ENCODE assay signal across 1 cellular context in the genomic region with DNA sequence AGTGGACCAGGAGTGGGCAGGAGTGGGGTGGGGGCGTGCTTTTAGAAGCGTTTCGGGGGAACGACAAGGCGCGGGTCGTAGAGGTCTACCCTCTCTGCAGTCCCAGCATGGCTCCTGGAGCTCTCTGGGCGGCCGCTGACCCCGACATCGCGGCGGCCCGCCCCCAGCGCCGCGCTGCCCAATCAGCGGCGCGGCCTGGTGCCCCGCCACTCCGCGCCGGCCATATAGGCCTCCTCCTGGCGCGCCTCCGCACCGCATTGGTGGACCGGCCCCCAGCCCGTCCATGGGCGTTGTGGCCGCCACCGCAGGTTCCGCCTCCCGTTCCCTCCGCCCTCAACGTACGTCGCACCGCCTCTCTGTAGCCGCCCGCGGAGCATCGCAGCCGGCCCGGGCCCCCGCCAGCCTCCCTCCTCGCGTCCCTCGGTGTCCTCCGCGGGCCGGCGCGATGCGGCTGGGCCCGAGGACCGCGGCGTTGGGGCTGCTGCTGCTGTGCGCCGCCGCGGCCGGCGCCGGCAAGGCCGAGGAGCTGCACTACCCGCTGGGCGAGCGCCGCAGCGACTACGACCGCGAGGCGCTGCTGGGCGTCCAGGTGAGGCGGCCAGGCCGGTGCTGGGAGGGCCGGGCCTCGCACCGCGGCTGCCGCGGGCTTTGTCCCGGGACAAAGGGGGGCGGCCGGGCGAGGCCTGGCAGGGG.
A peak's percentile ranks its signal among the peaks of the same experiment; 100 is the strongest.
TF ChIP-seq lines count a peak whose summit lies in the region.

A gene with protein sequence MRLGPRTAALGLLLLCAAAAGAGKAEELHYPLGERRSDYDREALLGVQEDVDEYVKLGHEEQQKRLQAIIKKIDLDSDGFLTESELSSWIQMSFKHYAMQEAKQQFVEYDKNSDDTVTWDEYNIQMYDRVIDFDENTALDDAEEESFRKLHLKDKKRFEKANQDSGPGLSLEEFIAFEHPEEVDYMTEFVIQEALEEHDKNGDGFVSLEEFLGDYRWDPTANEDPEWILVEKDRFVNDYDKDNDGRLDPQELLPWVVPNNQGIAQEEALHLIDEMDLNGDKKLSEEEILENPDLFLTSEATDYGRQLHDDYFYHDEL (plus strand): TSS at position 353 of the 693 bp plus-strand sequence. CDS start 93 bp downstream, at position 446.

TF ChIP-seq in K562, 482 proteins besides CTCF, POLR2A, EP300 and RAD21 (continued from another document and continues in another):
- TF ChIP-seq, protein P1, sequence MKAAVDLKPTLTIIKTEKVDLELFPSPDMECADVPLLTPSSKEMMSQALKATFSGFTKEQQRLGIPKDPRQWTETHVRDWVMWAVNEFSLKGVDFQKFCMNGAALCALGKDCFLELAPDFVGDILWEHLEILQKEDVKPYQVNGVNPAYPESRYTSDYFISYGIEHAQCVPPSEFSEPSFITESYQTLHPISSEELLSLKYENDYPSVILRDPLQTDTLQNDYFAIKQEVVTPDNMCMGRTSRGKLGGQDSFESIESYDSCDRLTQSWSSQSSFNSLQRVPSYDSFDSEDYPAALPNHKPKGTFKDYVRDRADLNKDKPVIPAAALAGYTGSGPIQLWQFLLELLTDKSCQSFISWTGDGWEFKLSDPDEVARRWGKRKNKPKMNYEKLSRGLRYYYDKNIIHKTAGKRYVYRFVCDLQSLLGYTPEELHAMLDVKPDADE (conservative IDR thresholded peaks at IDR 0.05; ENCODE audit: control insufficient read depth, low read depth, low read length), result 0 out of 2 replicates have a peak, but pooled peaks have one; percentile 17
- peak; percentile 94 for TF ChIP-seq RBBP5 (IDR thresholded peaks at IDR 0.05; ENCODE audit: borderline replicate concordance, insufficient read depth, low read length, poor library complexity, severe bottlenecking)
- peak in 1 of 3 experiments; percentile 49; a peak in 1 of 6 replicates for TF ChIP-seq ZBTB11 (CRISPR knock-in tag; IDR thresholded peaks at IDR 0.05)
- TF ChIP-seq TFAP4 (CRISPR knock-in tag; IDR thresholded peaks at IDR 0.05; ENCODE audit: borderline replicate concordance), result peak; percentile 35; the same call in 1 of the 2 replicates
- TF ChIP-seq CREM (IDR thresholded peaks at IDR 0.05; ENCODE audit: low read depth), result peak; percentile 74
- TF ChIP-seq PHF8 (IDR thresholded peaks at IDR 0.05; ENCODE audit: borderline replicate concordance, low read length), result peak; percentile 98
- TF ChIP-seq POLR2AphosphoS5 (IDR thresholded peaks at IDR 0.05; ENCODE audit: control insufficient read depth, insufficient read depth, low read depth, low read length), result peak; percentile 74
- TF ChIP-seq, protein P2, sequence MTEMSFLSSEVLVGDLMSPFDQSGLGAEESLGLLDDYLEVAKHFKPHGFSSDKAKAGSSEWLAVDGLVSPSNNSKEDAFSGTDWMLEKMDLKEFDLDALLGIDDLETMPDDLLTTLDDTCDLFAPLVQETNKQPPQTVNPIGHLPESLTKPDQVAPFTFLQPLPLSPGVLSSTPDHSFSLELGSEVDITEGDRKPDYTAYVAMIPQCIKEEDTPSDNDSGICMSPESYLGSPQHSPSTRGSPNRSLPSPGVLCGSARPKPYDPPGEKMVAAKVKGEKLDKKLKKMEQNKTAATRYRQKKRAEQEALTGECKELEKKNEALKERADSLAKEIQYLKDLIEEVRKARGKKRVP (CRISPR knock-in tag; IDR thresholded peaks at IDR 0.05), result no peak
- peak; percentile 84 to 93; a peak in 1 of 4 replicates for TF ChIP-seq UBTF (IDR thresholded peaks at IDR 0.05; ENCODE audit: borderline replicate concordance in 1 of 2, low read depth in 2 of 2, low read length in 2 of 2)
- peak; percentile 45; the same call in 1 of the 2 replicates for TF ChIP-seq CREB1 (IDR thresholded peaks at IDR 0.05)
- peak; percentile 44; the same call in 1 of the 2 replicates for TF ChIP-seq CREB1 (CRISPR knock-in tag; IDR thresholded peaks at IDR 0.05)
- 0 out of 2 replicates have a peak, but pooled peaks have one; percentile 30 for TF ChIP-seq NR2C1 (IDR thresholded peaks at IDR 0.05)
- TF ChIP-seq NR2C1 (tag; IDR thresholded peaks at IDR 0.05), result no peak
- no peak for TF ChIP-seq ZBTB40 (IDR thresholded peaks at IDR 0.05)
- TF ChIP-seq ZBTB40 (CRISPR knock-in tag; IDR thresholded peaks at IDR 0.05), result no peak
- no peak for TF ChIP-seq MAFG (tag; conservative IDR thresholded peaks at IDR 0.05)
- TF ChIP-seq ETV6 (IDR thresholded peaks at IDR 0.05; ENCODE audit: borderline replicate concordance in 1 of 2, low read depth in 2 of 2, low read length in 1 of 2), result no peak
- 0 out of 2 replicates have a peak, but pooled peaks have one; percentile 35 for TF ChIP-seq ETV6 (CRISPR knock-in tag; IDR thresholded peaks at IDR 0.05; ENCODE audit: borderline replicate concordance)
- no peak for TF ChIP-seq ZEB2 (IDR thresholded peaks at IDR 0.05)
- peak; percentile 85 for TF ChIP-seq L3MBTL2 (IDR thresholded peaks at IDR 0.05)
- peak; percentile 75; the same call in 1 of the 2 replicates for TF ChIP-seq ZBTB1 (CRISPR knock-in tag; IDR thresholded peaks at IDR 0.05; ENCODE audit: borderline replicate concordance, low read depth)
- no peak for TF ChIP-seq HNRNPL (IDR thresholded peaks at IDR 0.05; ENCODE audit: low read depth, low read length)
- peak in 1 of 2 experiments; percentile 40; a peak in 1 of 4 replicates for TF ChIP-seq RCOR1 (IDR thresholded peaks at IDR 0.05; ENCODE audit: borderline replicate concordance in 1 of 2, low read depth in 2 of 2, low read length in 2 of 2)
- TF ChIP-seq EHMT2 (IDR thresholded peaks at IDR 0.05), result peak; percentile 73
- TF ChIP-seq GATAD2B (IDR thresholded peaks at IDR 0.05; ENCODE audit: borderline replicate concordance), result peak; percentile 71
- peak; percentile 51 for TF ChIP-seq SP1 (CRISPR knock-in tag; IDR thresholded peaks at IDR 0.05)
- TF ChIP-seq ZNF639 (CRISPR knock-in tag; conservative IDR thresholded peaks at IDR 0.05 in 1 of 2, IDR thresholded peaks at IDR 0.05 in 1 of 2), result peak in 1 of 2 experiments; percentile 28; a peak in 1 of 4 replicates
- TF ChIP-seq MTF1 (CRISPR knock-in tag; IDR thresholded peaks at IDR 0.05; ENCODE audit: borderline replicate concordance), result no peak
- peak; percentile 68 for TF ChIP-seq ZFX (CRISPR knock-in tag; IDR thresholded peaks at IDR 0.05)
- peak; percentile 69 for TF ChIP-seq NELFE (IDR thresholded peaks at IDR 0.05; ENCODE audit: insufficient read depth, insufficient read length)
- no peak for TF ChIP-seq IFI16 (CRISPR knock-in tag; IDR thresholded peaks at IDR 0.05)
